In genomic region chr9:4740373-4740622, GRCh38 we compare ENCODE assay signal across 8 cellular contexts. TPM values are rescaled to one million over a fixed set of nuclear protein-coding genes. Genes with fewer than 3 reads are reported as not detected.
DNase-seq lines count a peak whose midpoint lies in the region; ATAC-seq, FAIRE-seq and TF ChIP-seq lines count a peak whose summit lies in the region.

No MANE protein-coding gene starts in this region.

- H3K4me1 Mint-ChIP-seq in H9 = peaks cover 32 to 36% of the 10 kb centered on the region in 2 experiments

- H3K56ac ChIP-seq in H9 (ENCODE audit: insufficient read length, low read depth, low read length) = no peak overlapping the region

- H4K20me1 ChIP-seq in H9 (ENCODE audit: control insufficient read depth, insufficient read depth, insufficient read length) = no peaks in the 10 kb centered on the region

- H2AFZ ChIP-seq in H9 (ENCODE audit: low read length) = no peak overlapping the region

- H3K18ac ChIP-seq in H9 (ENCODE audit: insufficient read length, low read depth, low read length) = no peak overlapping the region

- H3K4me3 ChIP-seq in RWPE2 (ENCODE audit: severe bottlenecking) (peak overlapping the region; percentile 62), fibroblast of mammary gland (ENCODE audit: control insufficient read depth, low read depth, low read length) (peak overlapping the region; percentile 79)

- H3K9me3 ChIP-seq in H9 (ENCODE audit: control insufficient read depth, low read depth, low read length) (no peaks in the 10 kb centered on the region), RWPE2 (ENCODE audit: severe bottlenecking) (no peaks in the 10 kb centered on the region)

- no peaks in the 10 kb centered on the region for H3K9me3 Mint-ChIP-seq in H9

- no peaks in the 10 kb centered on the region for H3K36me3 ChIP-seq in RWPE2 (ENCODE audit: low read depth)

- H3K4me1 ChIP-seq in H9 (ENCODE audit: insufficient read depth, low read length) (peaks cover 10% of the 10 kb centered on the region; the same call in 1 of the 2 replicates), RWPE2 (ENCODE audit: insufficient read depth, poor library complexity, severe bottlenecking) (peaks cover 24% of the 10 kb centered on the region)

- ATAC-seq in RWPE2 (ENCODE audit: low read depth) = no peak

- no peaks in the 10 kb centered on the region; the same call in 1 of the 2 replicates for H3K79me2 ChIP-seq in H9 (ENCODE audit: insufficient read depth, low read length)

- H2BK15ac ChIP-seq in H9 (ENCODE audit: low read depth, low read length) = no peak overlapping the region

- no peak for FAIRE-seq in urothelium cell line (lab: Jason Lieb, UNC)

- H3K27ac ChIP-seq in H9 (ENCODE audit: insufficient read length, low read depth, low read length) (no peak overlapping the region), RWPE2 (ENCODE audit: poor library complexity, severe bottlenecking) (peak overlapping the region; percentile 73)

- DNase-seq in H9 (no peak), RWPE2 (ENCODE audit: low spot score) (no peak), fibroblast of mammary gland (ENCODE audit: low read depth) (peak; percentile 39), putamen (ENCODE audit: low spot score) (peak; percentile 14), urothelium cell line (ENCODE audit: low spot score) (no peak), dermis blood vessel endothelial cell (no peak)
- DNase-seq in central memory CD4-positive, alpha-beta T cell = no peak
- DNase-seq in activated CD8-positive, alpha-beta memory T cell treated with anti-CD3 and anti-CD28 coated beads for 24 hours = no peak

- H3K23me2 ChIP-seq in H9 (ENCODE audit: insufficient read length, low read depth, low read length, poor library complexity, severe bottlenecking) = peaks cover 11% of the 10 kb centered on the region

- H3K27me3 Mint-ChIP-seq in H9 (ENCODE audit: low read depth) = no peaks in the 10 kb centered on the region

- WGBS in H9 (ENCODE audit: extremely low coverage, insufficient read length, low lambda C conversion rate) = no CpG with 5 or more reads among the region's 5 CpGs

- no peaks in the 10 kb centered on the region for H3K27me3 ChIP-seq in H9 (ENCODE audit: insufficient read depth, low read length)
- no peaks in the 10 kb centered on the region for H3K27me3 ChIP-seq in RWPE2 (ENCODE audit: insufficient read depth, poor library complexity, severe bottlenecking)

- no peak overlapping the region for H2BK12ac ChIP-seq in H9 (ENCODE audit: insufficient read length, low read depth, low read length)

- no peak overlapping the region for H4K8ac ChIP-seq in H9 (replicated peaks; ENCODE audit: insufficient read length, low read depth, low read length)

- no peak overlapping the region for H3K14ac ChIP-seq in H9 (ENCODE audit: insufficient read depth, low read length)

- H3K36me3 Mint-ChIP-seq in H9 (ENCODE audit: insufficient read depth in 1 of 3, low read depth in 3 of 3) = peaks cover 0 to 3% (median 0%) of the 10 kb centered on the region in 3 experiments; a peak in 4 of 7 replicates

- no peak overlapping the region for H3T11ph ChIP-seq in H9 (ENCODE audit: low read length)

- no peak overlapping the region for H4K5ac ChIP-seq in H9 (ENCODE audit: insufficient read length, low read depth, low read length)

- H3K4ac ChIP-seq in H9 (ENCODE audit: low read depth, low read length) = no peak overlapping the region

- H3K9ac ChIP-seq in H9 (ENCODE audit: extremely low read depth, insufficient read length, low read length) = peak overlapping the region; percentile 58

- peak overlapping the region; percentile 82 to 87 for H3K4me3 Mint-ChIP-seq in H9

- no peak overlapping the region for H3K23ac ChIP-seq in H9 (ENCODE audit: insufficient read length, low read depth, low read length)

- TF ChIP-seq CTCF in H9 (conservative IDR thresholded peaks at IDR 0.05) = no peak
- no peak for TF ChIP-seq CTCF in RWPE2 (IDR thresholded peaks at IDR 0.05; ENCODE audit: poor library complexity, severe bottlenecking)
- no peak for TF ChIP-seq CTCF in fibroblast of mammary gland (conservative IDR thresholded peaks at IDR 0.05; ENCODE audit: control insufficient read depth, insufficient read depth, low read depth, low read length)

- no peak overlapping the region for H2BK20ac ChIP-seq in H9 (ENCODE audit: low read depth, low read length, poor library complexity, severe bottlenecking)

- no peak overlapping the region for H2BK120ac ChIP-seq in H9 (ENCODE audit: low read depth, low read length, poor library complexity, severe bottlenecking)

- no peak overlapping the region for H2BK5ac ChIP-seq in H9 (ENCODE audit: insufficient read length, low read length)

- peak overlapping the region in 2 of 3 experiments; percentile 56 to 69; a peak in 6 of 7 replicates for H3K27ac Mint-ChIP-seq in H9

- no peak overlapping the region for H4K91ac ChIP-seq in H9 (ENCODE audit: insufficient read length, low read depth, low read length)

- peaks cover 3% of the 10 kb centered on the region for H3K79me1 ChIP-seq in H9 (ENCODE audit: insufficient read depth, low read depth, low read length, poor library complexity, severe bottlenecking)

- H2AK5ac ChIP-seq in H9 (ENCODE audit: insufficient read length, low read length) = no peak overlapping the region

- peak overlapping the region; percentile 82 for H3K4me2 ChIP-seq in H9 (ENCODE audit: insufficient read depth, insufficient read length, low read length)

RNA-seq across cellular contexts. Expression of gene AK3, which starts 0.7 kb away (rescaled TPM):
- total RNA-seq in H9 (2021) = 41.5 and 42.7 TPM in 2 replicates
- 65.0 and 82.0 TPM in 2 replicates for total RNA-seq in dermis blood vessel endothelial cell

RNA-seq across cellular contexts. Expression of gene RCL1, which starts 52.4 kb away (rescaled TPM):
- total RNA-seq in H9 (2021) = 34.4 and 34.5 TPM in 2 replicates
- 10.4 and 12.1 TPM in 2 replicates for total RNA-seq in dermis blood vessel endothelial cell

Comparison
In these comparisons a context has a peak if more than half of its experiments do, and no peak if none do; other contexts are left out.
1. DNase-seq: peak in fibroblast of mammary gland (single experiment) and putamen (single experiment); none in H9 (single experiment), RWPE2 (single experiment), urothelium cell line (single experiment), central memory CD4-positive, alpha-beta T cell (single experiment), dermis blood vessel endothelial cell (single experiment) and activated CD8-positive, alpha-beta memory T cell treated with anti-CD3 and anti-CD28 coated beads for 24 hours (single experiment).